In genomic region chrX:110341189-110342035, GRCh38 we compare ENCODE assay signal across 1 cellular context.
TF ChIP-seq lines count a peak whose summit lies in the region.

No MANE protein-coding gene starts in this region.

TF ChIP-seq in SK-N-SH, 30 proteins besides CTCF, POLR2A, EP300 and RAD21 (continued from another document):
- TF ChIP-seq IRF3 (IDR thresholded peaks at IDR 0.05; ENCODE audit: low read depth, low read length) (no peak), PBX3 (IDR thresholded peaks at IDR 0.05) (peak; percentile 83), YY1 (IDR thresholded peaks at IDR 0.05; ENCODE audit: low read depth) (no peak), TEAD4 (IDR thresholded peaks at IDR 0.05; ENCODE audit: borderline replicate concordance, insufficient read depth) (no peak), NRF1 (IDR thresholded peaks at IDR 0.05; ENCODE audit: low read depth, low read length) (no peak), JUND (IDR thresholded peaks at IDR 0.05) (peak; percentile 62), MAX (IDR thresholded peaks at IDR 0.05; ENCODE audit: low read depth) (peak; percentile 25; the same call in 1 of the 2 replicates), FOXJ3 (CRISPR knock-in tag; IDR thresholded peaks at IDR 0.05) (no peak), EZH2phosphoT487 (IDR thresholded peaks at IDR 0.05; ENCODE audit: borderline replicate concordance, low read depth) (no peak), MEF2A (IDR thresholded peaks at IDR 0.05; ENCODE audit: borderline replicate concordance, low read depth) (no peak), NFIC (IDR thresholded peaks at IDR 0.05; ENCODE audit: borderline replicate concordance) (peak; percentile 35; the same call in 1 of the 2 replicates), CHD2 (IDR thresholded peaks at IDR 0.05; ENCODE audit: low read length, partially characterized antibody) (no peak), GATA2 (CRISPR knock-in tag; IDR thresholded peaks at IDR 0.05) (no peak), POLR2AphosphoS5 (IDR thresholded peaks at IDR 0.05; ENCODE audit: low read depth, low read length) (no peak; the same call in 1 of the 2 replicates), ELF1 (IDR thresholded peaks at IDR 0.05) (no peak), FOSL2 (IDR thresholded peaks at IDR 0.05; ENCODE audit: borderline replicate concordance, low read depth) (peak; percentile 64; the same call in 1 of the 2 replicates), TCF12 (IDR thresholded peaks at IDR 0.05) (peak; percentile 71)
TF ChIP-seq in SK-N-SH: peak in this region for 6.
